ENCODE assay signal across 8 cellular contexts in genomic region chrX:64975491-64975890, GRCh38. TPM values are rescaled to one million over a fixed set of nuclear protein-coding genes. Genes with fewer than 3 reads are reported as not detected.
A peak's percentile ranks its signal among the peaks of the same experiment; 100 is the strongest.
DNase-seq lines count a peak whose midpoint lies in the region; ATAC-seq, FAIRE-seq and TF ChIP-seq lines count a peak whose summit lies in the region.

No MANE protein-coding gene starts in this region.

- intact Hi-C loops in colonic mucosa (cut with DNase I): no loop called here
- intact Hi-C loops in HepG2 (cut with micrococcal nuclease; ENCODE audit: unreplicated experiment): no loop called here

- peak overlapping the region; percentile 76 for H3K27ac Mint-ChIP-seq in T-helper 2 cell treated with Interferon-gamma antibody and Interleukin-4, amounts not matched to agents 5 μg/mL and 100 μg/mL, for 36 hours

- CTCF ChIA-PET in HepG2 (lab: Yijun Ruan, JAX; ENCODE audit: low intra/inter-chr PET ratio, low total read pairs): no interaction called here

- H3K36me3 Mint-ChIP-seq in T-helper 2 cell treated with Interferon-gamma antibody and Interleukin-4, amounts not matched to agents 5 μg/mL and 100 μg/mL, for 36 hours (ENCODE audit: low read depth): peaks cover 17% of the 10 kb centered on the region

- BruUV-seq in HepG2 (replicated peaks; lab: Mats Ljungman, UMichigan): no TSS peak

- peak; percentile 60 for DNase-seq in D341Med (ENCODE audit: low spot score)
- peak; percentile 6 for DNase-seq in T-helper 2 cell treated with Interferon-gamma antibody and Interleukin-4, amounts not matched to agents 5 μg/mL and 100 μg/mL, for 36 hours (ENCODE audit: low spot score)
- DNase-seq in colonic mucosa: peak; percentile 41
- DNase-seq in HepG2 (ENCODE audit: low spot score): peak; percentile 2
- peak; percentile 15 for DNase-seq in stimulated activated CD4-positive, alpha-beta T cell treated with anti-CD3 and anti-CD28 coated beads, Interleukin-4, amount 100 ng/mL, for 1 hour
- DNase-seq in cerebellar nuclear complex (lab: John Stamatoyannopoulos, UW): no peak
- DNase-seq in OCI-M2 (lab: John Stamatoyannopoulos, UW; ENCODE audit: unreplicated experiment): no peak

- ATAC-seq in HG02938 (IDR thresholded peaks at IDR 0.05; ENCODE audit: unreplicated experiment) (peak; percentile 28), HepG2 (peak; percentile 78)

- no peaks in the 10 kb centered on the region for H3K79me2 ChIP-seq in HepG2 (ENCODE audit: insufficient read depth, low read length)

- in situ Hi-C loops in HepG2 (cut with HindIII; ENCODE audit: extremely low pct_ligation_motif_present, low pct_unique_long_range_greater_than_20kb): no loop called here

- peak overlapping the region; percentile 69 for H3K4me2 ChIP-seq in HepG2 (ENCODE audit: low read depth, low read length)

- H3K27me3 ChIP-seq in colonic mucosa (no peaks in the 10 kb centered on the region), HepG2 (ENCODE audit: control insufficient read depth in 1 of 2, insufficient read depth in 2 of 2, low read length in 2 of 2) (no peaks in the 10 kb centered on the region)

- peak overlapping the region in 1 of 2 donors; percentile 70 for H3K9ac ChIP-seq in colonic mucosa (ENCODE audit: low read depth in 2 of 2, low read length in 2 of 2)
- peak overlapping the region; percentile 52 for H3K9ac ChIP-seq in HepG2 (ENCODE audit: insufficient read depth, low read depth, low read length)

- H3K4me3 Mint-ChIP-seq in T-helper 2 cell treated with Interferon-gamma antibody and Interleukin-4, amounts not matched to agents 5 μg/mL and 100 μg/mL, for 36 hours: peak overlapping the region; percentile 97

- peaks cover 17% of the 10 kb centered on the region for H3K4me1 Mint-ChIP-seq in T-helper 2 cell treated with Interferon-gamma antibody and Interleukin-4, amounts not matched to agents 5 μg/mL and 100 μg/mL, for 36 hours (ENCODE audit: low read depth)

- 0% methylated on average over 4 of the region's 24 CpGs for WGBS in HepG2 (ENCODE audit: low lambda C conversion rate)

- POLR2A ChIA-PET in HepG2 (lab: Yijun Ruan, JAX): interaction anchor here (1.6 kb wide), 1 partner anchor 11 kb away, joined by 3 read pairs; no protein-coding TSS in a partner anchor

- H2AFZ ChIP-seq in HepG2 (ENCODE audit: low read length): peak overlapping the region; percentile 86

- H3K4me3 ChIP-seq in colonic mucosa: peak overlapping the region; percentile 47
- peak overlapping the region; percentile 54 to 80 (median 78) for H3K4me3 ChIP-seq in HepG2 (replicated peaks in 1 of 3; ENCODE audit: insufficient read depth in 1 of 3, low read depth in 2 of 3, low read length in 3 of 3)

- no peaks in the 10 kb centered on the region for H3K27me3 Mint-ChIP-seq in T-helper 2 cell treated with Interferon-gamma antibody and Interleukin-4, amounts not matched to agents 5 μg/mL and 100 μg/mL, for 36 hours (ENCODE audit: low read depth)

- H4K20me1 ChIP-seq in HepG2 (ENCODE audit: insufficient read depth, low read length): no peaks in the 10 kb centered on the region

- no peaks in the 10 kb centered on the region for H3K36me3 ChIP-seq in colonic mucosa
- no peaks in the 10 kb centered on the region for H3K36me3 ChIP-seq in HepG2 (replicated peaks in 1 of 2; ENCODE audit: control insufficient read depth in 1 of 2, insufficient read depth in 2 of 2, low read length in 2 of 2)

- no peaks in the 10 kb centered on the region for H3K9me3 ChIP-seq in colonic mucosa
- H3K9me3 ChIP-seq in HepG2 (ENCODE audit: low read length): no peaks in the 10 kb centered on the region

- no peak for TF ChIP-seq EP300 in HepG2 (IDR thresholded peaks at IDR 0.05; ENCODE audit: low read depth in 2 of 2, low read length in 2 of 2)
- TF ChIP-seq EP300 in HepG2 (CRISPR knock-in tag; IDR thresholded peaks at IDR 0.05; ENCODE audit: borderline replicate concordance): no peak

- no peak overlapping the region for H3K27ac ChIP-seq in colonic mucosa
- peak overlapping the region; percentile 38 for H3K27ac ChIP-seq in HepG2 (ENCODE audit: extremely low read length, insufficient read depth, low read length)

- no peaks in the 10 kb centered on the region for H3K4me1 ChIP-seq in colonic mucosa
- peaks cover 11% of the 10 kb centered on the region for H3K4me1 ChIP-seq in HepG2 (ENCODE audit: insufficient read depth, low read length)

- TF ChIP-seq CTCF in colonic mucosa (IDR thresholded peaks at IDR 0.05) (no peak), HepG2 (CRISPR knock-in tag; IDR thresholded peaks at IDR 0.05) (no peak)

- no peak for FAIRE-seq in HepG2 (lab: Jason Lieb, UNC)

- TF ChIP-seq POLR2A in HepG2 (IDR thresholded peaks at IDR 0.05; ENCODE audit: insufficient read depth in 1 of 2, low read depth in 2 of 2, low read length in 2 of 2): no peak

- H3K9me3 Mint-ChIP-seq in T-helper 2 cell treated with Interferon-gamma antibody and Interleukin-4, amounts not matched to agents 5 μg/mL and 100 μg/mL, for 36 hours: peaks cover 14% of the 10 kb centered on the region

- TF ChIP-seq RAD21 in HepG2 (CRISPR knock-in tag; IDR thresholded peaks at IDR 0.05): no peak

RNA-seq across cellular contexts. Expression of gene ZC4H2, which starts 0.8 kb away (rescaled TPM):
- total RNA-seq in colonic mucosa: 1 to 10 TPM; 5.9 to 9.5 TPM
- 6.1 and 9.3 TPM in 2 replicates for total RNA-seq in HepG2 (2016; rRNA removed; fragmentation: Illumina TruSeq; extraction: Trizol)
- 1.6 and 2.5 TPM in 2 replicates for total RNA-seq in HepG2 (2016; cell fraction: cytosol; rRNA removed; fragmentation: Illumina TruSeq; extraction: Trizol; ENCODE audit: low read depth)
- 6.7 and 8.5 TPM in 2 replicates for total RNA-seq in HepG2 (2016; cell fraction: insoluble cytoplasmic fraction; rRNA removed; fragmentation: Illumina TruSeq; extraction: Trizol)
- total RNA-seq in HepG2 (2016; cell fraction: membrane; rRNA removed; fragmentation: Illumina TruSeq; extraction: Trizol): 3.9 and 4.1 TPM in 2 replicates
- total RNA-seq in HepG2 (2016; cell fraction: nucleus; rRNA removed; fragmentation: Illumina TruSeq; extraction: Trizol): 5.3 and 6.1 TPM in 2 replicates
- polyA plus RNA-seq in HepG2 (2011; rRNA removed): 10.8 and 12.8 TPM in 2 replicates
- 11.4 and 13.8 TPM in 2 replicates for polyA plus RNA-seq in HepG2 (2011; cell fraction: cytosol; rRNA removed)
- 8.6 and 9.3 TPM in 2 replicates for polyA plus RNA-seq in HepG2 (2011; cell fraction: nucleus; rRNA removed)
- polyA plus RNA-seq in HepG2 (2012): 5.8 and 9.7 TPM in 2 replicates
- 2.4 and 2.7 TPM in 2 replicates for polyA plus RNA-seq in HepG2 (2016; cell fraction: cytosol; fragmentation: Illumina TruSeq; extraction: Trizol; ENCODE audit: low read depth)
- 10.7 and 10.8 TPM in 2 replicates for polyA plus RNA-seq in HepG2 (2016; cell fraction: insoluble cytoplasmic fraction; fragmentation: Illumina TruSeq; extraction: Trizol; ENCODE audit: low read depth)
- 4.4 and 4.9 TPM in 2 replicates for polyA plus RNA-seq in HepG2 (2016; cell fraction: membrane; fragmentation: Illumina TruSeq; extraction: Trizol; ENCODE audit: low read depth)
- 12.2 and 12.6 TPM in 2 replicates for polyA plus RNA-seq in HepG2 (2016; cell fraction: nucleus; fragmentation: Illumina TruSeq; extraction: Trizol; ENCODE audit: insufficient read depth, low read depth)
- polyA minus RNA-seq in HepG2 (2011; rRNA and poly(A)+ RNA removed; ENCODE audit: low replicate concordance): 6.6 TPM in 1 of 2 replicates, not detected in the other
- 4.6 and 8.4 TPM in 2 replicates for polyA minus RNA-seq in HepG2 (2011; cell fraction: cytosol; rRNA and poly(A)+ RNA removed)
- polyA minus RNA-seq in HepG2 (2011; cell fraction: nucleus; rRNA and poly(A)+ RNA removed): 10.6 and 12.2 TPM in 2 replicates

RNA-seq across cellular contexts. Expression of gene ZC3H12B, which starts 59.1 kb away (rescaled TPM):
- 1 to 10 TPM; 1.4 to 3.7 TPM for total RNA-seq in colonic mucosa
- 1.5 and 2.0 TPM in 2 replicates for total RNA-seq in HepG2 (2016; rRNA removed; fragmentation: Illumina TruSeq; extraction: Trizol)
- total RNA-seq in HepG2 (2016; cell fraction: cytosol; rRNA removed; fragmentation: Illumina TruSeq; extraction: Trizol; ENCODE audit: low read depth): 2.6 and 2.7 TPM in 2 replicates
- total RNA-seq in HepG2 (2016; cell fraction: insoluble cytoplasmic fraction; rRNA removed; fragmentation: Illumina TruSeq; extraction: Trizol): 1.6 and 1.9 TPM in 2 replicates
- total RNA-seq in HepG2 (2016; cell fraction: membrane; rRNA removed; fragmentation: Illumina TruSeq; extraction: Trizol): 2.3 and 3.1 TPM in 2 replicates
- total RNA-seq in HepG2 (2016; cell fraction: nucleus; rRNA removed; fragmentation: Illumina TruSeq; extraction: Trizol): 2.2 and 2.4 TPM in 2 replicates
- 1.3 and 1.7 TPM in 2 replicates for polyA plus RNA-seq in HepG2 (2011; rRNA removed)
- 0.62 and 0.96 TPM in 2 replicates for polyA plus RNA-seq in HepG2 (2011; cell fraction: cytosol; rRNA removed)
- 1.4 and 2.1 TPM in 2 replicates for polyA plus RNA-seq in HepG2 (2011; cell fraction: nucleus; rRNA removed)
- 0.93 and 1.2 TPM in 2 replicates for polyA plus RNA-seq in HepG2 (2012)
- 0.09 and 0.19 TPM in 2 replicates for polyA plus RNA-seq in HepG2 (2016; cell fraction: cytosol; fragmentation: Illumina TruSeq; extraction: Trizol; ENCODE audit: low read depth)
- 1.3 and 1.5 TPM in 2 replicates for polyA plus RNA-seq in HepG2 (2016; cell fraction: insoluble cytoplasmic fraction; fragmentation: Illumina TruSeq; extraction: Trizol; ENCODE audit: low read depth)
- polyA plus RNA-seq in HepG2 (2016; cell fraction: membrane; fragmentation: Illumina TruSeq; extraction: Trizol; ENCODE audit: low read depth): 0.56 and 0.63 TPM in 2 replicates
- polyA plus RNA-seq in HepG2 (2016; cell fraction: nucleus; fragmentation: Illumina TruSeq; extraction: Trizol; ENCODE audit: insufficient read depth, low read depth): 2.3 and 3.5 TPM in 2 replicates
- polyA minus RNA-seq in HepG2 (2011; rRNA and poly(A)+ RNA removed; ENCODE audit: low replicate concordance): 2.0 TPM in 1 of 2 replicates, not detected in the other
- 1.1 and 1.4 TPM in 2 replicates for polyA minus RNA-seq in HepG2 (2011; cell fraction: cytosol; rRNA and poly(A)+ RNA removed)
- 3.1 and 3.2 TPM in 2 replicates for polyA minus RNA-seq in HepG2 (2011; cell fraction: nucleus; rRNA and poly(A)+ RNA removed)

Comparison
In these comparisons a context has a peak if more than half of its experiments do, and no peak if none do; other contexts are left out.
1. DNase-seq: peak in D341Med (single experiment), T-helper 2 cell treated with Interferon-gamma antibody and Interleukin-4, amounts not matched to agents 5 μg/mL and 100 μg/mL, for 36 hours (single experiment), colonic mucosa (single experiment), HepG2 (single experiment) and stimulated activated CD4-positive, alpha-beta T cell treated with anti-CD3 and anti-CD28 coated beads, Interleukin-4, amount 100 ng/mL, for 1 hour (single experiment); none in cerebellar nuclear complex (0 of 2) and OCI-M2 (single experiment).